Comparison of ENCODE assay signal across 9 cellular contexts in the genomic region with DNA sequence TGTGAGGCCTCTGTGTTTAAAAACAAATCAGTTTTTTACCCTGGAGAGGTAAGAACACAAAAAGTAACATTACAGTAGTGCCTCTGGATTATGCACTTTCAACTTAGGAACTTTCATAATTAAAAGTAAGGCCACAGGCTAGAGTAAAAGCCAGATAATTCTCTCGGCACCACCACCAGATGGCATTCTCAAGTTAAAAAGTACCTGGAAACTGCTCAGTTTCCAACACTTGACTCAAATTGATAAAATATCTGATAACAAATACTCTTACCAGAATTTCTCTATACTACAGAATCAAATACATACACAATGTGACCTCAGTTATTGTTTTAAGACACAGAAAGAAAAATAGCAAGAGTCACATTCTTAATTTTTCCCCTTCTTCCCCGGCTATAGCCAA. TPM values are rescaled to one million over a fixed set of nuclear protein-coding genes. Genes with fewer than 3 reads are reported as not detected.
A peak's percentile ranks its signal among the peaks of the same experiment; 100 is the strongest.
DNase-seq lines count a peak whose midpoint lies in the region; ATAC-seq, FAIRE-seq and TF ChIP-seq lines count a peak whose summit lies in the region.
"Had no signal": no experiment of that assay in that cellular context is flagged by ENCODE, and none has a peak within 500 bp of the region (broad histone marks: within the 10 kb centered on the region; RNA-seq: fewer than 3 reads in every experiment).

No MANE protein-coding gene starts in this region.

- no peak overlapping the region for H3K9ac ChIP-seq in KMS-11

- H4K20me1 ChIP-seq in KMS-11 (ENCODE audit: insufficient read depth): no peaks in the 10 kb centered on the region

- no peaks in the 10 kb centered on the region for H3K9me3 Mint-ChIP-seq in activated CD8-positive, alpha-beta T cell treated with anti-CD3 and anti-CD28 coated beads for 36 hours

- H3K27ac Mint-ChIP-seq in activated CD8-positive, alpha-beta T cell treated with anti-CD3 and anti-CD28 coated beads for 36 hours: no peak overlapping the region

- H3K79me2 ChIP-seq in KMS-11 (ENCODE audit: insufficient read depth, low read depth): no peaks in the 10 kb centered on the region

- H3K4me2 ChIP-seq in KMS-11: no peak overlapping the region

- H3K4me3 ChIP-seq in KMS-11 (IDR thresholded peaks at IDR 0.05; ENCODE audit: insufficient read depth, low read depth, low read length): no peak overlapping the region
- H3K4me3 ChIP-seq in ascending aorta: no peak overlapping the region

- H3K4me1 ChIP-seq in KMS-11 (ENCODE audit: low read depth, poor library complexity, severe bottlenecking): peaks cover 8% of the 10 kb centered on the region
- no peaks in the 10 kb centered on the region for H3K4me1 ChIP-seq in ascending aorta

- H2AFZ ChIP-seq in KMS-11 (ENCODE audit: low read depth): no peak overlapping the region

- peaks cover 16% of the 10 kb centered on the region for H3K36me3 Mint-ChIP-seq in activated CD8-positive, alpha-beta T cell treated with anti-CD3 and anti-CD28 coated beads for 36 hours (ENCODE audit: low read depth)

- TF ChIP-seq CTCF in KMS-11 (conservative IDR thresholded peaks at IDR 0.05; ENCODE audit: low read depth, low read length) (peak; percentile 68), ascending aorta (IDR thresholded peaks at IDR 0.05) (peak in 1 of 3 experiments; percentile 33)
- peak; percentile 27 for TF ChIP-seq CTCF in activated CD8-positive, alpha-beta T cell treated with anti-CD3 and anti-CD28 coated beads for 36 hours (IDR thresholded peaks at IDR 0.05)

- no peaks in the 10 kb centered on the region for H3K9me3 ChIP-seq in ascending aorta

- no peaks in the 10 kb centered on the region for H3K27me3 ChIP-seq in KMS-11 (ENCODE audit: insufficient read depth, low read depth)
- no peaks in the 10 kb centered on the region for H3K27me3 ChIP-seq in ascending aorta

- peaks cover 4% of the 10 kb centered on the region for H3K4me1 Mint-ChIP-seq in activated CD8-positive, alpha-beta T cell treated with anti-CD3 and anti-CD28 coated beads for 36 hours (ENCODE audit: low read depth)

- POLR2A ChIA-PET in activated CD8-positive, alpha-beta T cell treated with anti-CD3 and anti-CD28 coated beads for 36 hours (lab: Charles Lee): interaction anchor here (1.0 kb wide), 1 partner anchor 101 kb away, joined by 3 read pairs; no protein-coding TSS in a partner anchor

- H3K36me3 ChIP-seq in KMS-11 (ENCODE audit: insufficient read depth) (no peaks in the 10 kb centered on the region), ascending aorta (peaks cover 0 to 12% of the 10 kb centered on the region in 2 donors)

- H3K27me3 Mint-ChIP-seq in activated CD8-positive, alpha-beta T cell treated with anti-CD3 and anti-CD28 coated beads for 36 hours: no peaks in the 10 kb centered on the region

- H3K27ac ChIP-seq in KMS-11: no peak overlapping the region; the same call in 1 of the 2 replicates
- H3K27ac ChIP-seq in ascending aorta: no peak overlapping the region
- H3K27ac ChIP-seq: HL-60 had no signal

- ATAC-seq in activated CD8-positive, alpha-beta T cell treated with anti-CD3 and anti-CD28 coated beads for 36 hours: peak; percentile 27
- ATAC-seq in HG02571 (IDR thresholded peaks at IDR 0.05; ENCODE audit: unreplicated experiment): no peak

- DNase-seq in Daoy (ENCODE audit: low read depth): peak; percentile 8
- DNase-seq in activated CD8-positive, alpha-beta T cell treated with anti-CD3 and anti-CD28 coated beads for 36 hours: peak; percentile 61
- DNase-seq in hippocampal formation (lab: John Stamatoyannopoulos, UW): peak; percentile 10 to 22
- peak; percentile 2 for DNase-seq in stimulated activated naive CD4-positive, alpha-beta T cell treated with Interleukin-2 at 50 U/mL for 16 hours (lab: John Stamatoyannopoulos, UW)
- DNase-seq in ascending aorta (ENCODE audit: low spot score in 2 of 2): no peak

- FAIRE-seq in A204.1 (lab: Jason Lieb, UNC): peak; percentile 88

- intact Hi-C loops in activated CD8-positive, alpha-beta T cell treated with anti-CD3 and anti-CD28 coated beads for 36 hours (cut with micrococcal nuclease): loop anchor here (2.0 kb wide), 2 partner anchors 58 to 84 kb away; no protein-coding TSS in a partner anchor
- intact Hi-C loops in ascending aorta (cut with DNase I): loop anchor here (1.0 kb wide), 1 partner anchor 131 kb away; no protein-coding TSS in a partner anchor

- no peak overlapping the region for H3K4me3 Mint-ChIP-seq in activated CD8-positive, alpha-beta T cell treated with anti-CD3 and anti-CD28 coated beads for 36 hours

- CTCF ChIA-PET in activated CD8-positive, alpha-beta T cell treated with anti-CD3 and anti-CD28 coated beads for 36 hours (lab: Charles Lee): interaction anchor here (0.9 to 4.7 kb wide), 10 partner anchors 8 to 250 kb away, joined by 3 to 84 read pairs (median 6); partner anchors contain the start of gene SPICE1

RNA-seq across cellular contexts. Expression of gene SPICE1, which starts 19.9 kb away (rescaled TPM):
- total RNA-seq in Daoy (2014; rRNA removed; shearing (Covaris generic)): 14.0 and 31.6 TPM in 2 replicates
- 10 to 100 TPM; 26.5 to 34.6 TPM for total RNA-seq in activated CD8-positive, alpha-beta T cell treated with anti-CD3 and anti-CD28 coated beads for 36 hours
- 12.8 TPM for total RNA-seq in ascending aorta

RNA-seq across cellular contexts. Expression of gene SIDT1, which starts 37.3 kb away (rescaled TPM):
- 0.11 TPM in 1 of 2 replicates, not detected in the other for total RNA-seq in Daoy (2014; rRNA removed; shearing (Covaris generic))
- 10 to 100 TPM; 21.0 to 24.0 TPM for total RNA-seq in activated CD8-positive, alpha-beta T cell treated with anti-CD3 and anti-CD28 coated beads for 36 hours
- total RNA-seq in ascending aorta: not detected

RNA-seq across cellular contexts. Expression of gene CFAP44, which starts 53.7 kb away (rescaled TPM):
- 4.9 TPM in 2 replicates for total RNA-seq in Daoy (2014; rRNA removed; shearing (Covaris generic))
- total RNA-seq in activated CD8-positive, alpha-beta T cell treated with anti-CD3 and anti-CD28 coated beads for 36 hours: 1 to 10 TPM; 3.1 to 3.6 TPM
- 1.6 TPM for total RNA-seq in ascending aorta

Comparison
In these comparisons a context has a peak if more than half of its experiments do, and no peak if none do; other contexts are left out.
1. DNase-seq: peak in Daoy (single experiment), activated CD8-positive, alpha-beta T cell treated with anti-CD3 and anti-CD28 coated beads for 36 hours (single experiment), hippocampal formation (2 of 2) and stimulated activated naive CD4-positive, alpha-beta T cell treated with Interleukin-2 at 50 U/mL for 16 hours (single experiment); none in ascending aorta (0 of 2).
2. RNA of gene SIDT1, which starts 37.3 kb away (total RNA-seq): 21.0 to 24.0 TPM in activated CD8-positive, alpha-beta T cell treated with anti-CD3 and anti-CD28 coated beads for 36 hours; 0.11 TPM in Daoy and not detected in ascending aorta (single experiment); every median in the first group is over 10 times any median in the second.